Comparison of ENCODE assay signal across 14 cellular contexts in genomic region chr17:75755205-75755901, GRCh38. TPM values are rescaled to one million over a fixed set of nuclear protein-coding genes. Genes with fewer than 3 reads are reported as not detected.
DNase-seq lines count a peak whose midpoint lies in the region; ATAC-seq and TF ChIP-seq lines count a peak whose summit lies in the region.
"Had no signal": no experiment of that assay in that cellular context is flagged by ENCODE, and none has a peak within 500 bp of the region (broad histone marks: within the 10 kb centered on the region; RNA-seq: fewer than 3 reads in every experiment).

No MANE protein-coding gene starts in this region.

- H3K9ac ChIP-seq in mesendoderm (ENCODE audit: low read length), result no peak overlapping the region

- H3K4ac ChIP-seq in mesendoderm (ENCODE audit: low read depth, low read length), result no peak overlapping the region

- no peak overlapping the region for H2BK15ac ChIP-seq in mesendoderm (replicated peaks; ENCODE audit: low read depth)

- no peak overlapping the region for H3K18ac ChIP-seq in mesendoderm (ENCODE audit: low read length)

- ATAC-seq in T-cell (replicated peaks in 1 of 4) (no peak), HG03521 (IDR thresholded peaks at IDR 0.05; ENCODE audit: unreplicated experiment) (no peak), GM21619 (IDR thresholded peaks at IDR 0.05; ENCODE audit: unreplicated experiment) (no peak)
- ATAC-seq: GM12878 had no signal

- H3K27ac Mint-ChIP-seq in CD14-positive monocyte (no peak overlapping the region), T-cell (peak overlapping the region in 1 of 2 donors; percentile 62)
- H3K27ac Mint-ChIP-seq: dendritic cell treated with granulocyte-macrophage colony-stimulating factor and Interleukin-4, amounts not matched to agents 40 ng/mL and 50 ng/mL, for 4 days had no signal

- no peak overlapping the region for H3K23ac ChIP-seq in mesendoderm (ENCODE audit: low read length)

- H3K9me3 Mint-ChIP-seq in CD14-positive monocyte (peaks cover 0 to 4% (median 0%) of the 10 kb centered on the region in 7 donors), T-cell (no peaks in the 10 kb centered on the region)
- H3K9me3 Mint-ChIP-seq: dendritic cell treated with granulocyte-macrophage colony-stimulating factor and Interleukin-4, amounts not matched to agents 40 ng/mL and 50 ng/mL, for 4 days had no signal

- H2AK5ac ChIP-seq in mesendoderm (ENCODE audit: low read length), result no peak overlapping the region

- H3K36me3 ChIP-seq in mesendoderm (ENCODE audit: control insufficient read depth, insufficient read depth, low read length), result no peaks in the 10 kb centered on the region
- H3K36me3 ChIP-seq: HAP-1 had no signal

- H3K56ac ChIP-seq in mesendoderm (ENCODE audit: low read length), result no peak overlapping the region

- no peaks in the 10 kb centered on the region for H3K79me1 ChIP-seq in mesendoderm (ENCODE audit: low read length)

- H3K27me3 Mint-ChIP-seq in CD14-positive monocyte (ENCODE audit: low read depth in 3 of 3) (peaks cover 7 to 18% (median 7%) of the 10 kb centered on the region in 3 donors), T-cell (no peaks in the 10 kb centered on the region)

- no peak overlapping the region for H3K4me2 ChIP-seq in mesendoderm (ENCODE audit: low read length)

- TF ChIP-seq CTCF in CD14-positive monocyte (IDR thresholded peaks at IDR 0.05), result no peak

- H2BK120ac ChIP-seq in mesendoderm (ENCODE audit: low read depth, low read length), result no peak overlapping the region

- peaks cover 25% of the 10 kb centered on the region for H3K4me1 Mint-ChIP-seq in CD14-positive monocyte
- peaks cover 7 to 15% (median 12%) of the 10 kb centered on the region in 3 donors for H3K4me1 Mint-ChIP-seq in T-cell

- WGBS in mesendoderm (ENCODE audit: extremely low coverage, insufficient coverage, low lambda C conversion rate), result no CpG with 5 or more reads among the region's 20 CpGs

- no peak overlapping the region for H4K8ac ChIP-seq in mesendoderm (ENCODE audit: low read depth, low read length)

- H3K27me3 ChIP-seq in mesendoderm (ENCODE audit: insufficient read depth, low read length, poor library complexity), result no peaks in the 10 kb centered on the region
- H3K27me3 ChIP-seq: SJSA1 had no signal

- CTCF ChIA-PET in T-cell (lab: Charles Lee), result no interaction called here

- no peak overlapping the region for H2BK5ac ChIP-seq in mesendoderm (ENCODE audit: low read length)

- H4K5ac ChIP-seq in mesendoderm (ENCODE audit: low read length), result no peak overlapping the region

- H3K4me3 Mint-ChIP-seq in CD14-positive monocyte (no peak overlapping the region), T-cell (peak overlapping the region; percentile 57 to 82 (median 70))
- H3K4me3 Mint-ChIP-seq: dendritic cell treated with granulocyte-macrophage colony-stimulating factor and Interleukin-4, amounts not matched to agents 40 ng/mL and 50 ng/mL, for 4 days had no signal

- POLR2A ChIA-PET in T-cell (lab: Charles Lee), result interaction anchor here in 1 of 2 donors (0.5 kb wide), 1 partner anchor 12 kb away, joined by 3 read pairs; no protein-coding TSS in a partner anchor

- H3K36me3 Mint-ChIP-seq in CD14-positive monocyte (peaks cover 13% of the 10 kb centered on the region in 2 donors), T-cell (peaks cover 5% of the 10 kb centered on the region)

- peak; percentile 46 for DNase-seq in CD14-positive monocyte (ENCODE audit: low spot score)
- peak; percentile 76 for DNase-seq in ELR (ENCODE audit: low read depth)
- no peak for DNase-seq in T-cell
- peak; percentile 16 for DNase-seq in mesendoderm
- DNase-seq in GM03348 (ENCODE audit: low spot score), result no peak
- DNase-seq: kidney glomerular epithelial cell; nucleus accumbens; stimulated activated CD4-positive, alpha-beta T cell treated with anti-CD3 and anti-CD28 coated beads, Interleukin-1b, Interleukin-23, amount 100 ng/mL, for 48 hours had no signal

- H3K79me2 ChIP-seq in mesendoderm (ENCODE audit: control insufficient read depth, insufficient read depth, low read length), result no peaks in the 10 kb centered on the region

- no peak overlapping the region for H3K4me3 ChIP-seq in mesendoderm (ENCODE audit: low read length)
- H3K4me3 ChIP-seq: GM12878, HAP-1, SJSA1 had no signal

- H3K4me1 ChIP-seq in mesendoderm (ENCODE audit: control insufficient read depth, low read depth, low read length), result no peaks in the 10 kb centered on the region

- H3K27ac ChIP-seq in mesendoderm (ENCODE audit: low read depth, low read length), result no peak overlapping the region
- H3K27ac ChIP-seq: SJSA1 had no signal

- intact Hi-C loops in CD14-positive monocyte (cut with micrococcal nuclease), result no loop called here

RNA-seq across cellular contexts. Expression of gene GALK1, which starts 9.6 kb away (rescaled TPM):
- polyA plus RNA-seq in CD14-positive monocyte, result 100 to 1,000 TPM in 1 of 2 donors, 10 to 100 TPM in 1; 84.3 to 108 TPM
- 10 to 100 TPM in 4 of 5 donors, 1 to 10 TPM in 1; 8.4 to 35.7 (median 26.7) TPM for total RNA-seq in T-cell
- 11.8 TPM for polyA plus RNA-seq in mesendoderm (2013, experiment 1 of 2)
- polyA plus RNA-seq in mesendoderm (2013, experiment 2 of 2), result 10.8 TPM

RNA-seq across cellular contexts. Expression of gene UNK, which starts 29.3 kb away (rescaled TPM):
- 1 to 10 TPM; 6.3 to 7.8 TPM for polyA plus RNA-seq in CD14-positive monocyte
- total RNA-seq in T-cell, result 10 to 100 TPM; 37.1 to 50.3 (median 39.2) TPM
- 26.1 TPM for polyA plus RNA-seq in mesendoderm (2013, experiment 1 of 2)
- 24.3 TPM for polyA plus RNA-seq in mesendoderm (2013, experiment 2 of 2)

RNA-seq across cellular contexts. Expression of gene ITGB4, which starts 34.1 kb away (rescaled TPM):
- under 1 TPM in 1 of 2 donors, not detected in 1; 0.82 TPM for polyA plus RNA-seq in CD14-positive monocyte
- total RNA-seq in T-cell, result 1 to 10 TPM in 4 of 5 donors, under 1 TPM in 1; 0.68 to 1.6 (median 1.5) TPM
- polyA plus RNA-seq in mesendoderm (2013, experiment 1 of 2), result 1.0 TPM
- polyA plus RNA-seq in mesendoderm (2013, experiment 2 of 2), result 1.4 TPM
- total RNA-seq: SJSA1 had no signal

Comparison
In these comparisons a context has a peak if more than half of its experiments do, and no peak if none do; other contexts are left out.
1. DNase-seq: peak in CD14-positive monocyte (single experiment), ELR (single experiment) and mesendoderm (single experiment); none in T-cell (0 of 34) and GM03348 (single experiment).
2. H3K4me3 Mint-ChIP-seq: peak in T-cell (3 of 3); none in CD14-positive monocyte (0 of 2).